17 cellular contexts compared by ENCODE assay signal in genomic region chr12:12518464-12518845, GRCh38.
"Had no signal": no experiment of that assay in that cellular context is flagged by ENCODE, and none has a peak within 500 bp of the region (broad histone marks: within the 10 kb centered on the region; RNA-seq: fewer than 3 reads in every experiment).

No MANE protein-coding gene starts in this region.

- H3K27ac ChIP-seq: pancreas, upper lobe of right lung had no signal

- ATAC-seq: activated naive CD8-positive, alpha-beta T cell treated with anti-CD3 and anti-CD28 coated beads, Interleukin-2, amount 50 U/mL, for 24 hours; stimulated activated naive CD8-positive, alpha-beta T cell treated with anti-CD3 and anti-CD28 coated beads, Interleukin-15, Interleukin-2, amounts not matched to agents 100 U/mL and 50 U/mL, for 24 hours had no signal

- H3K27me3 Mint-ChIP-seq: activated naive CD8-positive, alpha-beta T cell treated with anti-CD3 and anti-CD28 coated beads, Interleukin-2, amount 50 U/mL, for 24 hours had no signal

- H3K4me3 ChIP-seq: pancreas, upper lobe of right lung had no signal

- H3K4me1 ChIP-seq: upper lobe of right lung had no signal

- H3K9me3 ChIP-seq: pancreas, upper lobe of right lung had no signal

- H3K27me3 ChIP-seq: pancreas, upper lobe of right lung had no signal

- H3K27ac Mint-ChIP-seq: activated naive CD8-positive, alpha-beta T cell treated with anti-CD3 and anti-CD28 coated beads, Interleukin-2, amount 50 U/mL, for 24 hours; activated T-helper 1 cell treated with anti-CD3 and anti-CD28 coated beads, Interleukin-12 subunit alpha, Interleukin-12 subunit beta, Interleukin-2, Interleukin-4 antibody, amounts not matched to agents 30 ng/mL and 10 ng/mL and 1 ng/mL, durations not matched to agents 14 hours and 24 hours and 36 hours; T-helper 2 cell treated with Interferon-gamma antibody and Interleukin-4, amounts not matched to agents 5 μg/mL and 100 μg/mL, for 36 hours had no signal

- H3K9me3 Mint-ChIP-seq: activated naive CD8-positive, alpha-beta T cell treated with anti-CD3 and anti-CD28 coated beads, Interleukin-2, amount 50 U/mL, for 24 hours; activated T-helper 1 cell treated with anti-CD3 and anti-CD28 coated beads, Interleukin-12 subunit alpha, Interleukin-12 subunit beta, Interleukin-2, Interleukin-4 antibody, amounts not matched to agents 30 ng/mL and 10 ng/mL and 1 ng/mL, durations not matched to agents 14 hours and 24 hours and 36 hours; T-helper 2 cell treated with Interferon-gamma antibody and Interleukin-4, amounts not matched to agents 5 μg/mL and 100 μg/mL, for 36 hours had no signal

- FAIRE-seq: bronchial epithelial cell, keratinocyte had no signal

- DNase-seq: activated CD4-positive, alpha-beta T cell treated with anti-CD3 and anti-CD28 coated beads, Interleukin-2, amount 50 U/mL, for 1 hour; activated CD4-positive, CD25-positive, alpha-beta regulatory T cell; activated CD8-positive, alpha-beta memory T cell treated with anti-CD3 and anti-CD28 coated beads for 24 hours; activated naive CD4-positive, alpha-beta T cell treated with Interleukin-2 at 50 U/mL for 16 hours; activated naive CD8-positive, alpha-beta T cell treated with anti-CD3 and anti-CD28 coated beads, Interleukin-2, amount 50 U/mL, for 24 hours; aorta; hippocampal formation; mesendoderm; pancreas; stimulated activated CD4-positive, alpha-beta T cell treated with anti-CD3 and anti-CD28 coated beads, Interleukin-15, amount 100 ng/mL, for 24 hours; stimulated activated CD4-positive, alpha-beta T cell treated with anti-CD3 and anti-CD28 coated beads, Interleukin-4, amount 100 ng/mL, for 1 hour; stimulated activated naive CD8-positive, alpha-beta T cell treated with anti-CD3 and anti-CD28 coated beads, Interleukin-15, Interleukin-2, amounts not matched to agents 100 U/mL and 50 U/mL, for 24 hours; upper lobe of right lung had no signal

- H3K4me3 Mint-ChIP-seq: activated naive CD8-positive, alpha-beta T cell treated with anti-CD3 and anti-CD28 coated beads, Interleukin-2, amount 50 U/mL, for 24 hours; activated T-helper 1 cell treated with anti-CD3 and anti-CD28 coated beads, Interleukin-12 subunit alpha, Interleukin-12 subunit beta, Interleukin-2, Interleukin-4 antibody, amounts not matched to agents 30 ng/mL and 10 ng/mL and 1 ng/mL, durations not matched to agents 14 hours and 24 hours and 36 hours; T-helper 2 cell treated with Interferon-gamma antibody and Interleukin-4, amounts not matched to agents 5 μg/mL and 100 μg/mL, for 36 hours had no signal
